13 cellular contexts compared by ENCODE assay signal in genomic region chr3:37519661-37520060, GRCh38.
"Had no signal": no experiment of that assay in that cellular context is flagged by ENCODE, and none has a peak within 500 bp of the region (broad histone marks: within the 10 kb centered on the region; RNA-seq: fewer than 3 reads in every experiment).

No MANE protein-coding gene starts in this region.

- H3K27ac ChIP-seq: colonic mucosa, epithelial cell of prostate had no signal

- H3K4me3 ChIP-seq: colonic mucosa, stomach, thoracic aorta had no signal

- H3K9me3 ChIP-seq: colonic mucosa, stomach, thoracic aorta had no signal

- DNase-seq: activated B cell treated with CpG ODN at 0.5 μM for 24 hours; activated CD4-positive, alpha-beta T cell treated with anti-CD3 and anti-CD28 coated beads, Interleukin-2, amount 10 ng/mL, durations not matched to agents 7 days and 5 days; activated CD8-positive, alpha-beta memory T cell treated with anti-CD3 and anti-CD28 coated beads for 24 hours; activated naive CD4-positive, alpha-beta T cell treated with anti-CD3 and anti-CD28 coated beads for 36 hours; colonic mucosa; effector memory CD4-positive, alpha-beta T cell; immature natural killer cell; mesendoderm; small intestine; stomach; T1000 had no signal

- H3K27me3 ChIP-seq: colonic mucosa, stomach had no signal

- H3K36me3 ChIP-seq: colonic mucosa had no signal

- H3K4me1 ChIP-seq: colonic mucosa had no signal
